14 cellular contexts compared by ENCODE assay signal in genomic region chr2:172219201-172219600, GRCh38.
DNase-seq lines count a peak whose midpoint lies in the region; ATAC-seq, FAIRE-seq and TF ChIP-seq lines count a peak whose summit lies in the region.
"Had no signal": no experiment of that assay in that cellular context is flagged by ENCODE, and none has a peak within 500 bp of the region (broad histone marks: within the 10 kb centered on the region; RNA-seq: fewer than 3 reads in every experiment).

No MANE protein-coding gene starts in this region.

- RAD21 ChIA-PET in HCT116 (lab: Charles Lee; ENCODE audit: low non-redundant PET in 1 of 2, low total read pairs in 2 of 2, uncharacterized antibody in 2 of 2, unreplicated experiment in 2 of 2) = no interaction called here

- peak; percentile 55 for FAIRE-seq in endothelial cell of umbilical vein (lab: Jason Lieb, UNC)

- H4K20me1 ChIP-seq in HCT116 (ENCODE audit: insufficient read depth) (no peaks in the 10 kb centered on the region), endothelial cell of umbilical vein (replicated peaks; ENCODE audit: control insufficient read depth, extremely low read depth, insufficient read depth, low read length) (no peaks in the 10 kb centered on the region)
- H4K20me1 ChIP-seq: BLaER1 treated with 17β-estradiol and CSF1 and Interleukin-3, amounts not matched to agents 10 nM and 100 nM had no signal

- TF ChIP-seq CTCF in HCT116 (IDR thresholded peaks at IDR 0.05 in 2 of 3, conservative IDR thresholded peaks at IDR 0.05 in 1 of 3; ENCODE audit: borderline replicate concordance in 1 of 3, insufficient read depth in 1 of 3, low read depth in 2 of 3, low read length in 2 of 3) (no peak), endothelial cell of umbilical vein (IDR thresholded peaks at IDR 0.05; ENCODE audit: extremely low read depth in 1 of 2, insufficient read depth in 1 of 2, low read depth in 1 of 2, low read length in 2 of 2) (no peak)

- H3K36me3 ChIP-seq in HCT116 (ENCODE audit: control insufficient read depth in 1 of 2, insufficient read depth in 2 of 2, low read length in 2 of 2) (no peaks in the 10 kb centered on the region), endothelial cell of umbilical vein (ENCODE audit: control insufficient read depth in 2 of 2, extremely low read depth in 1 of 2, insufficient read depth in 2 of 2, low read length in 2 of 2) (no peaks in the 10 kb centered on the region)
- H3K36me3 ChIP-seq: BLaER1 treated with 17β-estradiol and CSF1 and Interleukin-3, amounts not matched to agents 10 nM and 100 nM had no signal

- H3K9ac ChIP-seq in HCT116 (ENCODE audit: low read length) (no peak overlapping the region), endothelial cell of umbilical vein (replicated peaks; ENCODE audit: extremely low read depth, insufficient read depth, low read length) (no peak overlapping the region)
- H3K9ac ChIP-seq: BLaER1 treated with 17β-estradiol and CSF1 and Interleukin-3, amounts not matched to agents 10 nM and 100 nM had no signal

- dilution Hi-C loops in endothelial cell of umbilical vein (cut with MboI; ENCODE audit: extremely low pct_ligation_motif_present, low sequenced_read_pairs) = no loop called here

- H3K4me3 ChIP-seq in HCT116 (replicated peaks in 1 of 2; ENCODE audit: low read depth in 1 of 2, low read length in 2 of 2) (no peak overlapping the region), endothelial cell of umbilical vein (replicated peaks in 1 of 3; ENCODE audit: insufficient read depth in 1 of 3, low read depth in 1 of 3, low read length in 3 of 3) (no peak overlapping the region)
- H3K4me3 ChIP-seq: BLaER1 treated with 17β-estradiol and CSF1 and Interleukin-3, amounts not matched to agents 10 nM and 100 nM; GM23338 had no signal

- CTCF ChIA-PET in HCT116 (lab: Charles Lee) = no interaction called here
- CTCF ChIA-PET in endothelial cell of umbilical vein (lab: Charles Lee) = interaction anchor here (1.9 to 2.6 kb wide), 2 partner anchors 15 to 242 kb away, joined by 5 to 15 read pairs; no protein-coding TSS in a partner anchor

- H3K4me2 ChIP-seq in HCT116 (ENCODE audit: low read length) (no peak overlapping the region), endothelial cell of umbilical vein (ENCODE audit: insufficient read depth, low read length) (no peak overlapping the region)
- H3K4me2 ChIP-seq: GM23338 had no signal

- H3K9me2 ChIP-seq in HCT116 (ENCODE audit: insufficient read depth) = no peaks in the 10 kb centered on the region

- H2AFZ ChIP-seq in HCT116 (ENCODE audit: low read depth, low read length, poor library complexity, severe bottlenecking) (peak overlapping the region; percentile 38), endothelial cell of umbilical vein (ENCODE audit: low read depth, low read length) (no peak overlapping the region)
- H2AFZ ChIP-seq: GM23338 had no signal

- TF ChIP-seq POLR2A in HCT116 (IDR thresholded peaks at IDR 0.05; ENCODE audit: borderline replicate concordance, extremely low read depth, insufficient read depth, insufficient read length) (no peak), endothelial cell of umbilical vein (IDR thresholded peaks at IDR 0.05; ENCODE audit: low read depth, low read length) (no peak)

- H3K9me3 ChIP-seq in HCT116 (ENCODE audit: control insufficient read depth in 1 of 2, insufficient read depth in 1 of 2, low read depth in 1 of 2, low read length in 2 of 2) (no peaks in the 10 kb centered on the region), endothelial cell of umbilical vein (replicated peaks; ENCODE audit: control insufficient read depth, insufficient read depth, low read length) (no peaks in the 10 kb centered on the region)
- H3K9me3 ChIP-seq: BLaER1 treated with 17β-estradiol and CSF1 and Interleukin-3, amounts not matched to agents 10 nM and 100 nM had no signal

- no peak for ATAC-seq in HCT116
- ATAC-seq in HG03097 (IDR thresholded peaks at IDR 0.05; ENCODE audit: low FRiP score, unreplicated experiment) = no peak
- ATAC-seq: GM23338 had no signal

- DNase-seq in NOMO-1 treated with DMSO at 0.1 percent for 48 hours (lab: John Stamatoyannopoulos, UW; ENCODE audit: unreplicated experiment) = peak; percentile 28
- DNase-seq in NOMO-1 treated with dmso at 0.1 percent for 144 hours (lab: John Stamatoyannopoulos, UW; ENCODE audit: unreplicated experiment) = no peak
- DNase-seq in HCT116 (ENCODE audit: low read depth, low spot score) = no peak
- DNase-seq in OCI-M1 (lab: John Stamatoyannopoulos, UW) = peak; percentile 19
- DNase-seq in endothelial cell of umbilical vein (ENCODE audit: low read depth, low spot score) = no peak
- DNase-seq in HPDE6-E6E7 (ENCODE audit: extremely low spot score) = no peak
- DNase-seq: 8988T, ACHN, DMS53, GF-D8, H9 had no signal

- H3K4me1 ChIP-seq in HCT116 (ENCODE audit: control insufficient read depth in 1 of 2, insufficient read depth in 2 of 2, low read length in 2 of 2) = no peaks in the 10 kb centered on the region; a peak in 1 of 4 replicates
- peaks cover 4% of the 10 kb centered on the region for H3K4me1 ChIP-seq in endothelial cell of umbilical vein (ENCODE audit: control insufficient read depth, extremely low read depth, insufficient read depth, low read length)

- H3K79me2 ChIP-seq in HCT116 (ENCODE audit: insufficient read depth, low read length) (no peaks in the 10 kb centered on the region), endothelial cell of umbilical vein (ENCODE audit: control insufficient read depth, insufficient read depth, low read length) (no peaks in the 10 kb centered on the region)

- H3K27me3 ChIP-seq in HCT116 (ENCODE audit: insufficient read depth, low read length) = no peaks in the 10 kb centered on the region
- H3K27me3 ChIP-seq in endothelial cell of umbilical vein (ENCODE audit: control insufficient read depth in 2 of 2, insufficient read depth in 2 of 2, low read length in 2 of 2) = no peaks in the 10 kb centered on the region
- H3K27me3 ChIP-seq: BLaER1 treated with 17β-estradiol and CSF1 and Interleukin-3, amounts not matched to agents 10 nM and 100 nM had no signal

- no TSS peak for BruUV-seq in HCT116 (replicated peaks; lab: Mats Ljungman, UMichigan)
- no TSS peak for BruUV-seq in endothelial cell of umbilical vein (replicated peaks; lab: Mats Ljungman, UMichigan)

- no peaks in the 10 kb centered on the region for H3K9me1 ChIP-seq in endothelial cell of umbilical vein (replicated peaks; ENCODE audit: control insufficient read depth, extremely low read depth, insufficient read depth, low read length)

- TF ChIP-seq RAD21 in HCT116 (IDR thresholded peaks at IDR 0.05; ENCODE audit: low read depth) = no peak

- POLR2A ChIA-PET in HCT116 (lab: Charles Lee) = no interaction called here
- POLR2A ChIA-PET in endothelial cell of umbilical vein (lab: Charles Lee) = no interaction called here

- H3K27ac ChIP-seq in HCT116 (ENCODE audit: low read depth, low read length) = no peak overlapping the region
- H3K27ac ChIP-seq in endothelial cell of umbilical vein (ENCODE audit: insufficient read depth, low read depth, low read length) = no peak overlapping the region
- H3K27ac ChIP-seq: BLaER1 treated with 17β-estradiol and CSF1 and Interleukin-3, amounts not matched to agents 10 nM and 100 nM had no signal

- intact Hi-C loops in HCT116 (cut with micrococcal nuclease) (no loop called here), endothelial cell of umbilical vein (cut with micrococcal nuclease) (no loop called here)

TF ChIP-seq in HCT116, 20 proteins besides CTCF, POLR2A, EP300 and RAD21 (continues in another document):
- no peak for TF ChIP-seq TCF7L2 (IDR thresholded peaks at IDR 0.05; ENCODE audit: borderline replicate concordance, extremely low read depth, insufficient read depth, insufficient read length)
- no peak for TF ChIP-seq YY1 (IDR thresholded peaks at IDR 0.05; ENCODE audit: extremely low read depth, insufficient replicate concordance, low read depth, low read length)
- no peak for TF ChIP-seq SP1 (IDR thresholded peaks at IDR 0.05; ENCODE audit: low read depth)
- TF ChIP-seq MAX (IDR thresholded peaks at IDR 0.05) = no peak
- TF ChIP-seq JUND (IDR thresholded peaks at IDR 0.05) = no peak
- TF ChIP-seq ZFX (IDR thresholded peaks at IDR 0.05) = no peak
- TF ChIP-seq EZH2phosphoT487 (IDR thresholded peaks at IDR 0.05; ENCODE audit: borderline replicate concordance) = no peak
- TF ChIP-seq CBX3 (IDR thresholded peaks at IDR 0.05; ENCODE audit: low read depth) = no peak
- TF ChIP-seq SRF (IDR thresholded peaks at IDR 0.05; ENCODE audit: low read depth) = no peak
- no peak for TF ChIP-seq ZNF274 (IDR thresholded peaks at IDR 0.05; ENCODE audit: low read depth, low read length)
- no peak for TF ChIP-seq ELF1 (IDR thresholded peaks at IDR 0.05; ENCODE audit: borderline replicate concordance, low read depth)

TF ChIP-seq in endothelial cell of umbilical vein, 7 proteins besides CTCF, POLR2A, EP300 and RAD21:
- TF ChIP-seq EZH2 (IDR thresholded peaks at IDR 0.05; ENCODE audit: borderline replicate concordance, low read depth, low read length, severe bottlenecking) = no peak
- no peak for TF ChIP-seq FOS (IDR thresholded peaks at IDR 0.05; ENCODE audit: borderline replicate concordance, insufficient read depth, low read length)
- no peak for TF ChIP-seq POLR2AphosphoS5 (IDR thresholded peaks at IDR 0.05; ENCODE audit: insufficient read depth, low read depth, low read length)
- no peak for TF ChIP-seq JUN (IDR thresholded peaks at IDR 0.05; ENCODE audit: borderline replicate concordance, insufficient read depth, insufficient read length, low read depth)
- no peak for TF ChIP-seq MYC (IDR thresholded peaks at IDR 0.05; ENCODE audit: low read depth, low read length)
- TF ChIP-seq GATA2 (IDR thresholded peaks at IDR 0.05; ENCODE audit: insufficient read depth, insufficient read length, low read depth, low read length) = no peak
- TF ChIP-seq MAX (IDR thresholded peaks at IDR 0.05; ENCODE audit: insufficient read depth, insufficient read length) = no peak

Comparison
In these comparisons a context has a peak if more than half of its experiments do, and no peak if none do; other contexts are left out.
1. DNase-seq: peak in NOMO-1 treated with DMSO at 0.1 percent for 48 hours (single experiment) and OCI-M1 (single experiment); none in NOMO-1 treated with dmso at 0.1 percent for 144 hours (single experiment), HCT116 (single experiment), endothelial cell of umbilical vein (single experiment) and HPDE6-E6E7 (single experiment).